ENCODE assay signal across 1 cellular context in genomic region chr17:76611747-76612143, GRCh38.
TF ChIP-seq lines count a peak whose summit lies in the region.

No MANE protein-coding gene starts in this region.

TF ChIP-seq in H1, 55 proteins besides CTCF, POLR2A, EP300 and RAD21 (continued from another document):
- TF ChIP-seq MAX (IDR thresholded peaks at IDR 0.05) (no peak), NANOG (IDR thresholded peaks at IDR 0.05; ENCODE audit: insufficient read depth, low read depth, low read length, poor library complexity, severe bottlenecking) (no peak), CREB1 (IDR thresholded peaks at IDR 0.05) (no peak), MAFK (IDR thresholded peaks at IDR 0.05; ENCODE audit: low read depth, low read length) (no peak), SP4 (IDR thresholded peaks at IDR 0.05; ENCODE audit: low read length) (no peak), TEAD4 (IDR thresholded peaks at IDR 0.05; ENCODE audit: low read depth, low read length) (no peak), CBX5 (IDR thresholded peaks at IDR 0.05; ENCODE audit: low read depth, low read length) (no peak), ASH2L (IDR thresholded peaks at IDR 0.05; ENCODE audit: low read length) (no peak), HDAC2 (IDR thresholded peaks at IDR 0.05; ENCODE audit: borderline replicate concordance in 1 of 2, low read depth in 2 of 2, low read length in 2 of 2) (no peak), TAF7 (optimal IDR thresholded peaks at IDR 0.05; ENCODE audit: borderline replicate concordance, low read depth, low read length) (no peak), KDM1A (IDR thresholded peaks at IDR 0.05; ENCODE audit: borderline replicate concordance, low read length) (no peak), CTBP2 (IDR thresholded peaks at IDR 0.05; ENCODE audit: borderline replicate concordance, insufficient read depth, insufficient read length, low read length) (no peak)
